18 cellular contexts compared by ENCODE assay signal in genomic region chr14:52014601-52015267, GRCh38. TPM values are rescaled to one million over a fixed set of nuclear protein-coding genes. Genes with fewer than 3 reads are reported as not detected.
DNase-seq lines count a peak whose midpoint lies in the region; ATAC-seq lines count a peak whose summit lies in the region.
"Had no signal": no experiment of that assay in that cellular context is flagged by ENCODE, and none has a peak within 500 bp of the region (broad histone marks: within the 10 kb centered on the region; RNA-seq: fewer than 3 reads in every experiment).

No MANE protein-coding gene starts in this region.

- no peaks in the 10 kb centered on the region for H3K27me3 ChIP-seq in right cardiac atrium (ENCODE audit: control insufficient read depth, insufficient read depth)
- H3K27me3 ChIP-seq: brain microvascular endothelial cell, esophagus muscularis mucosa, vagina had no signal

- H3K27me3 Mint-ChIP-seq in stimulated activated naive CD8-positive, alpha-beta T cell treated with anti-CD3 and anti-CD28 coated beads, Interleukin-15, amount 100 ng/mL, for 72 hours = peaks cover 13% of the 10 kb centered on the region

- no peaks in the 10 kb centered on the region for H3K9me3 Mint-ChIP-seq in stimulated activated naive CD8-positive, alpha-beta T cell treated with anti-CD3 and anti-CD28 coated beads, Interleukin-15, amount 100 ng/mL, for 72 hours
- H3K9me3 Mint-ChIP-seq: T-helper 1 cell treated with Interleukin-12 subunit alpha and Interleukin-12 subunit beta and Interleukin-4 antibody, amounts not matched to agents 30 μg/mL and 1 μg/mL, for 36 hours had no signal

- no peak overlapping the region for H3K4me3 ChIP-seq in right cardiac atrium (ENCODE audit: low read length)
- H3K4me3 ChIP-seq: esophagus muscularis mucosa, mucosa of descending colon, vagina had no signal

- peak overlapping the region; percentile 91 for H3K27ac ChIP-seq in caudate nucleus (ENCODE audit: low read depth, low read length)
- peak overlapping the region; percentile 65 for H3K27ac ChIP-seq in right cardiac atrium (ENCODE audit: low read length)
- H3K27ac ChIP-seq: brain microvascular endothelial cell, esophagus muscularis mucosa, HL-60, vagina had no signal

- peaks cover 25% of the 10 kb centered on the region for H3K4me1 ChIP-seq in right cardiac atrium (ENCODE audit: control insufficient read depth, insufficient read depth, low read length)

- no peaks in the 10 kb centered on the region for H3K9me3 ChIP-seq in right cardiac atrium (ENCODE audit: control insufficient read depth, low read length)
- H3K9me3 ChIP-seq: esophagus muscularis mucosa, mucosa of descending colon, vagina had no signal

- no peak overlapping the region for H3K27ac Mint-ChIP-seq in stimulated activated naive CD8-positive, alpha-beta T cell treated with anti-CD3 and anti-CD28 coated beads, Interleukin-15, amount 100 ng/mL, for 72 hours
- H3K27ac Mint-ChIP-seq: activated naive CD8-positive, alpha-beta T cell; T-helper 1 cell treated with Interleukin-12 subunit alpha and Interleukin-12 subunit beta and Interleukin-4 antibody, amounts not matched to agents 30 μg/mL and 1 μg/mL, for 36 hours had no signal

- H3K4me1 Mint-ChIP-seq in stimulated activated naive CD8-positive, alpha-beta T cell treated with anti-CD3 and anti-CD28 coated beads, Interleukin-15, amount 100 ng/mL, for 72 hours = peaks cover 7% of the 10 kb centered on the region

- peak; percentile 33 to 50 for ATAC-seq in right cardiac atrium
- no peak for ATAC-seq in stimulated activated naive CD8-positive, alpha-beta T cell treated with anti-CD3 and anti-CD28 coated beads, Interleukin-15, amount 100 ng/mL, for 72 hours
- ATAC-seq: stimulated activated naive CD8-positive, alpha-beta T cell treated with anti-CD3 and anti-CD28 coated beads, Interleukin-15, Interleukin-2, amounts not matched to agents 100 U/mL and 50 U/mL, for 24 hours had no signal

- WGBS in right cardiac atrium = 62% methylated on average over 15 of the region's 15 CpGs

- H3K4me3 Mint-ChIP-seq in stimulated activated naive CD8-positive, alpha-beta T cell treated with anti-CD3 and anti-CD28 coated beads, Interleukin-15, amount 100 ng/mL, for 72 hours = no peak overlapping the region
- H3K4me3 Mint-ChIP-seq: activated naive CD8-positive, alpha-beta T cell; T-helper 1 cell treated with Interleukin-12 subunit alpha and Interleukin-12 subunit beta and Interleukin-4 antibody, amounts not matched to agents 30 μg/mL and 1 μg/mL, for 36 hours had no signal

- intact Hi-C loops in right cardiac atrium (cut with DNase I) = loop anchor here in 2 of 4 donors (5.0 to 10.0 kb wide), 2 partner anchors 50 to 53 kb away; partner anchors contain the start of gene NID2 (in 2 of the 2)

- peak in 9 of 14 donors; percentile 22 to 50 (median 31) for DNase-seq in C1 segment of cervical spinal cord (lab: John Stamatoyannopoulos, UW)
- DNase-seq in caudate nucleus (lab: John Stamatoyannopoulos, UW) = peak in 42 of 61 donors; percentile 7 to 80 (median 38)
- DNase-seq in right cardiac atrium = peak; percentile 32 to 76 (median 75)
- peak in 45 of 56 donors; percentile 8 to 76 (median 44) for DNase-seq in nucleus accumbens (lab: John Stamatoyannopoulos, UW)
- no peak for DNase-seq in stimulated activated naive CD8-positive, alpha-beta T cell treated with anti-CD3 and anti-CD28 coated beads, Interleukin-15, amount 100 ng/mL, for 72 hours
- no peak for DNase-seq in NCI-H2196 (lab: John Stamatoyannopoulos, UW; ENCODE audit: unreplicated experiment)
- no peak for DNase-seq in activated T-cell treated with anti-CD3 and anti-CD28 coated beads for 4 hours
- DNase-seq in GOT3 (lab: John Stamatoyannopoulos, UW) = no peak
- DNase-seq: NCI-H187 treated with DMSO at 0.1 percent for 48 hours; NCI-H510A; stimulated activated naive CD8-positive, alpha-beta T cell treated with anti-CD3 and anti-CD28 coated beads, Interleukin-15, Interleukin-2, amounts not matched to agents 100 U/mL and 50 U/mL, for 24 hours had no signal

RNA-seq across cellular contexts. Expression of gene RTRAF, which starts 25.4 kb away (rescaled TPM):
- 100 to 1,000 TPM; 160 to 217 (median 190) TPM for total RNA-seq in right cardiac atrium
- polyA plus RNA-seq in right cardiac atrium = 190 TPM

RNA-seq across cellular contexts. Expression of gene NID2, which starts 54.1 kb away (rescaled TPM):
- 10 to 100 TPM; 22.5 to 38.1 (median 29.2) TPM for total RNA-seq in right cardiac atrium
- polyA plus RNA-seq in right cardiac atrium = 18.9 TPM

Comparison
In these comparisons a context has a peak if more than half of its experiments do, and no peak if none do; other contexts are left out.
1. DNase-seq: peak in C1 segment of cervical spinal cord (9 of 14), caudate nucleus (42 of 61), right cardiac atrium (3 of 3) and nucleus accumbens (45 of 56); none in stimulated activated naive CD8-positive, alpha-beta T cell treated with anti-CD3 and anti-CD28 coated beads, Interleukin-15, amount 100 ng/mL, for 72 hours (0 of 2), NCI-H2196 (single experiment), activated T-cell treated with anti-CD3 and anti-CD28 coated beads for 4 hours (single experiment) and GOT3 (single experiment).